ENCODE assay signal across 26 cellular contexts in the genomic region with DNA sequence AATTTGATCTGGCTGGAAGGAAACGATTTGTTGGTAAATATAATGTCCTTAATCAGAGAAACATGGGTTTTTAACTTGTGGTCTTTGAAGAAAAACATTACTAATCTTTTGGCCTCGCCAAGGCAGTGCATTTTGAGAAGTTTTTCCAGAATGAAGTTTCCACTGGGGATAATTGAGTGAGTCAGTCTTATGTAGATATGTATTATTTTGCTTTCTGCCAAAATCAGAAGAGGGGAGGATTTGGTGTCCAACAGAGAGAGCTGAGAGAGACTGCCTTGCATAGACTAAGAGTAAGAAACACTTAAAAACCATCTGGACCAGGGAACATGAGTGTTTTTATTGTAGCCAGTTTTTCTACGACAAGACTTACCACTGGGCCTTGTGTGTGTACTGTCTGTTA.
DNase-seq lines count a peak whose midpoint lies in the region; TF ChIP-seq lines count a peak whose summit lies in the region.
"Had no signal": no experiment of that assay in that cellular context is flagged by ENCODE, and none has a peak within 500 bp of the region (broad histone marks: within the 10 kb centered on the region; RNA-seq: fewer than 3 reads in every experiment).

No MANE protein-coding gene starts in this region.

- WGBS in mesenchymal stem cell = 42% methylated on average over 3 of the region's 3 CpGs
- WGBS in thyroid gland, 2 donors = 53 to 58% methylated on average over 3 of the region's 3 CpGs

- H2BK5ac ChIP-seq in mesenchymal stem cell (ENCODE audit: low read depth, low read length, poor library complexity, severe bottlenecking) = no peak overlapping the region

- no peak overlapping the region for H2BK120ac ChIP-seq in mesenchymal stem cell (ENCODE audit: low read depth, low read length)

- DNase-seq in NCI-H524 (lab: John Stamatoyannopoulos, UW) (peak; percentile 7 to 65), NCI-H524 treated with DMSO at 0.1 percent for 48 hours (lab: John Stamatoyannopoulos, UW) (no peak), fibroblast of gingiva (ENCODE audit: low read depth) (peak; percentile 50), mesenchymal stem cell (no peak), thyroid gland (no peak), 8988T (no peak), amniotic stem cell (lab: John Stamatoyannopoulos, UW) (no peak)
- no peak for DNase-seq in activated effector memory CD4-positive, alpha-beta T cell treated with anti-CD3 and anti-CD28 coated beads, Interleukin-2, amount 50 U/mL, for 16 hours
- DNase-seq: activated CD4-positive, alpha-beta T cell treated with anti-CD3 and anti-CD28 coated beads for 48 hours; activated T-cell treated with anti-CD3 and anti-CD28 coated beads, Interleukin-2, amount 50 U/mL, for 72 hours; brain microvascular endothelial cell; Caco-2; foreskin keratinocyte; hippocampal formation; lower lobe of right lung; NCI-H1092; NCI-H2029 treated with DMSO at 0.1 percent for 48 hours; NK-92 treated with Interleukin-12 subunit alpha and Interleukin-12 subunit beta, amount 100 ng/mL, for 24 hours; spleen; stimulated activated CD4-positive, alpha-beta T cell treated with anti-CD3 and anti-CD28 coated beads, Interleukin-4, amount 100 ng/mL, for 24 hours; stimulated activated naive CD4-positive, alpha-beta T cell treated with Interleukin-2 at 50 U/mL for 16 hours; trophoblast cell had no signal

- no peak for TF ChIP-seq POLR2A in thyroid gland (IDR thresholded peaks at IDR 0.05)

- no peak overlapping the region for H4K8ac ChIP-seq in mesenchymal stem cell (ENCODE audit: low read length)

- H3K9ac ChIP-seq in mesenchymal stem cell (ENCODE audit: low read length) = peak overlapping the region; percentile 58
- H3K9ac ChIP-seq: BLaER1 had no signal

- H3K23ac ChIP-seq in mesenchymal stem cell (ENCODE audit: low read length in 2 of 2) = no peak overlapping the region

- H3K9me3 ChIP-seq in mesenchymal stem cell (ENCODE audit: control insufficient read depth, low read length) (no peaks in the 10 kb centered on the region), thyroid gland (no peaks in the 10 kb centered on the region)
- H3K9me3 ChIP-seq: Caco-2, lower lobe of right lung, neutrophil, spleen had no signal

- H2BK12ac ChIP-seq in mesenchymal stem cell (ENCODE audit: low read length in 2 of 2) = no peak overlapping the region

- no peak overlapping the region for H3K14ac ChIP-seq in mesenchymal stem cell (ENCODE audit: low read length in 2 of 2)

- H3K4me2 ChIP-seq in mesenchymal stem cell (ENCODE audit: low read length, poor library complexity, severe bottlenecking) = no peak overlapping the region
- H3K4me2 ChIP-seq: BLaER1 had no signal

- no peak overlapping the region for H2AK5ac ChIP-seq in mesenchymal stem cell (ENCODE audit: low read length, severe bottlenecking)

- no peak for TF ChIP-seq CTCF in thyroid gland (IDR thresholded peaks at IDR 0.05)

- H3K27me3 ChIP-seq in mesenchymal stem cell (ENCODE audit: control insufficient read depth in 1 of 2, insufficient read depth in 1 of 2, low read length in 2 of 2) (no peaks in the 10 kb centered on the region), thyroid gland (no peaks in the 10 kb centered on the region)
- H3K27me3 ChIP-seq: BLaER1, brain microvascular endothelial cell, foreskin keratinocyte, neutrophil, spleen had no signal

- no peaks in the 10 kb centered on the region for H3K79me1 ChIP-seq in mesenchymal stem cell (replicated peaks; ENCODE audit: low read length, poor library complexity, severe bottlenecking)

- H2AFZ ChIP-seq in mesenchymal stem cell (ENCODE audit: low read depth, low read length) = no peak overlapping the region

- H3K18ac ChIP-seq in mesenchymal stem cell (ENCODE audit: low read depth in 1 of 2, low read length in 2 of 2) = no peak overlapping the region

- H3K4ac ChIP-seq in mesenchymal stem cell (ENCODE audit: low read depth in 1 of 2, low read length in 2 of 2) = no peak overlapping the region

- H4K91ac ChIP-seq in mesenchymal stem cell (ENCODE audit: low read length) = no peak overlapping the region

- intact Hi-C loops in thyroid gland (cut with DNase I) = no loop called here

- H3K4me3 ChIP-seq in mesenchymal stem cell (ENCODE audit: insufficient read depth in 1 of 2, low read depth in 1 of 2, low read length in 2 of 2) = no peak overlapping the region
- H3K4me3 ChIP-seq in thyroid gland (replicated peaks in 1 of 3) = no peak overlapping the region
- H3K4me3 ChIP-seq: BLaER1, lower lobe of right lung, spleen had no signal

- H3K27ac ChIP-seq in mesenchymal stem cell (ENCODE audit: low read length, poor library complexity, severe bottlenecking) (no peak overlapping the region), thyroid gland (peak overlapping the region in 2 of 3 donors; percentile 47 to 49)
- H3K27ac ChIP-seq: 22Rv1, BLaER1, brain microvascular endothelial cell, foreskin keratinocyte, HL-60, lower lobe of right lung, neutrophil, spleen had no signal

- H2BK15ac ChIP-seq in mesenchymal stem cell (ENCODE audit: low read depth, poor library complexity, severe bottlenecking) = no peak overlapping the region

- peaks cover 0 to 4% of the 10 kb centered on the region in 2 experiments for H3K36me3 ChIP-seq in mesenchymal stem cell (ENCODE audit: control insufficient read depth in 1 of 2, insufficient read depth in 2 of 2, low read depth in 1 of 2, low read length in 2 of 2)
- no peaks in the 10 kb centered on the region for H3K36me3 ChIP-seq in thyroid gland
- H3K36me3 ChIP-seq: BLaER1, brain microvascular endothelial cell, lower lobe of right lung, neutrophil, spleen had no signal

- H3K4me1 ChIP-seq in mesenchymal stem cell (ENCODE audit: control insufficient read depth, insufficient read depth, low read depth, low read length) = no peaks in the 10 kb centered on the region
- H3K4me1 ChIP-seq in thyroid gland = peaks cover 18 to 19% of the 10 kb centered on the region in 2 donors
- H3K4me1 ChIP-seq: BLaER1, Caco-2, foreskin keratinocyte, lower lobe of right lung had no signal

Comparison
In these comparisons a context has a peak if more than half of its experiments do, and no peak if none do; other contexts are left out.
1. DNase-seq: peak in NCI-H524 (2 of 2) and fibroblast of gingiva (single experiment); none in NCI-H524 treated with DMSO at 0.1 percent for 48 hours (single experiment), mesenchymal stem cell (single experiment), thyroid gland (0 of 2), 8988T (single experiment), amniotic stem cell (single experiment) and activated effector memory CD4-positive, alpha-beta T cell treated with anti-CD3 and anti-CD28 coated beads, Interleukin-2, amount 50 U/mL, for 16 hours (single experiment).